ENCODE assay signal across 19 cellular contexts in genomic region chr10:2915412-2915811, GRCh38.
"Had no signal": no experiment of that assay in that cellular context is flagged by ENCODE, and none has a peak within 500 bp of the region (broad histone marks: within the 10 kb centered on the region; RNA-seq: fewer than 3 reads in every experiment).

No MANE protein-coding gene starts in this region.

- H3K27me3 ChIP-seq: right lobe of liver, uterus had no signal

- H3K36me3 ChIP-seq: lower lobe of right lung, neutrophil, right lobe of liver, stomach, tibial artery, uterus had no signal

- H3K79me2 ChIP-seq: parathyroid adenoma had no signal

- H3K27ac ChIP-seq: dorsolateral prefrontal cortex, lower lobe of right lung, neutrophil, parathyroid adenoma, right lobe of liver, stomach, tibial artery, uterus had no signal

- ATAC-seq: left ventricle myocardium superior, natural killer cell had no signal

- H3K9ac ChIP-seq: parathyroid adenoma had no signal

- H3K4me1 ChIP-seq: lower lobe of right lung, parathyroid adenoma, right lobe of liver, tibial artery, uterus had no signal

- DNase-seq: dorsolateral prefrontal cortex; effector CD4-positive, alpha-beta T cell; hypothalamus; immature natural killer cell; left ventricle myocardium superior; lower lobe of right lung; natural killer cell; right lobe of liver; small intestine; stimulated activated CD4-positive, alpha-beta T cell treated with anti-CD3 and anti-CD28 coated beads, Interleukin-12 subunit alpha, Interleukin-12 subunit beta, amount 100 ng/mL, for 4 hours; stimulated activated CD4-positive, alpha-beta T cell treated with anti-CD3 and anti-CD28 coated beads, Interleukin-1b, Interleukin-23, amount 100 ng/mL, for 48 hours; stimulated activated CD4-positive, alpha-beta T cell treated with anti-CD3 and anti-CD28 coated beads, Interleukin-4, amount 100 ng/mL, for 1 hour; stimulated activated CD8-positive, alpha-beta memory T cell treated with anti-CD3 and anti-CD28 coated beads, Interleukin-4, amount 100 ng/mL, for 48 hours; stimulated activated naive CD4-positive, alpha-beta T cell; stomach; tibial artery; uterus had no signal

- H3K9me3 ChIP-seq: lower lobe of right lung, neutrophil, right lobe of liver, stomach, tibial artery, uterus had no signal

- H3K4me3 ChIP-seq: dorsolateral prefrontal cortex, lower lobe of right lung, right lobe of liver, stomach, tibial artery, uterus had no signal

- H2AFZ ChIP-seq: parathyroid adenoma had no signal
